14 cellular contexts compared by ENCODE assay signal in genomic region chr7:144063710-144064109, GRCh38. TPM values are rescaled to one million over a fixed set of nuclear protein-coding genes. Genes with fewer than 3 reads are reported as not detected.
A peak's percentile ranks its signal among the peaks of the same experiment; 100 is the strongest.
DNase-seq lines count a peak whose midpoint lies in the region; ATAC-seq, FAIRE-seq and TF ChIP-seq lines count a peak whose summit lies in the region.
"Had no signal": no experiment of that assay in that cellular context is flagged by ENCODE, and none has a peak within 500 bp of the region (broad histone marks: within the 10 kb centered on the region; RNA-seq: fewer than 3 reads in every experiment).

No MANE protein-coding gene starts in this region.

- H3K27ac ChIP-seq in DOHH2 (ENCODE audit: low read depth, low read length), result no peak overlapping the region
- H3K27ac ChIP-seq in GM12878 (ENCODE audit: control insufficient read depth, insufficient read depth), result no peak overlapping the region
- H3K27ac ChIP-seq in upper lobe of right lung, result no peak overlapping the region
- H3K27ac ChIP-seq: HL-60 had no signal

- no peak overlapping the region for H3K4me3 ChIP-seq in DOHH2 (ENCODE audit: low read length)
- H3K4me3 ChIP-seq in GM12878, result no peak overlapping the region
- H3K4me3 ChIP-seq in kidney epithelial cell (ENCODE audit: low read depth, low read length), result no peak overlapping the region
- no peak overlapping the region for H3K4me3 ChIP-seq in upper lobe of right lung

- FAIRE-seq in GM12878 (lab: Jason Lieb, UNC), result peak; percentile 13

- RAD21 ChIA-PET in GM12878 (lab: Charles Lee; ENCODE audit: unreplicated experiment), result interaction anchor here (2.4 kb wide), 1 partner anchor 64 kb away, joined by 10 read pairs; no protein-coding TSS in a partner anchor

- CTCF ChIA-PET in GM12878 (lab: Yijun Ruan, JAX), result interaction anchor here (0.7 to 2.3 kb wide), 7 partner anchors 9 to 164 kb away, joined by 3 to 16 read pairs (median 4); no protein-coding TSS in a partner anchor

- ATAC-seq in GM12878, result peak; percentile 31; the same call in 1 of the 3 replicates
- ATAC-seq in upper lobe of right lung, result no peak
- ATAC-seq: stimulated activated naive B cell treated with anti-CD40 and anti-IgM and Interleukin-4, amounts not matched to agents 10 μg/mL and 1 μg/mL and 100 μg/mL, for 72 hours had no signal

- no peaks in the 10 kb centered on the region for H3K4me1 ChIP-seq in DOHH2 (ENCODE audit: control insufficient read depth, low read length)
- H3K4me1 ChIP-seq in GM12878 (ENCODE audit: control insufficient read depth, insufficient read depth, low read length), result no peaks in the 10 kb centered on the region
- H3K4me1 ChIP-seq in upper lobe of right lung, result no peaks in the 10 kb centered on the region

- no peak for TF ChIP-seq POLR2A in GM12878 (IDR thresholded peaks at IDR 0.05; ENCODE audit: low read depth, low read length)

- no peaks in the 10 kb centered on the region for H3K27me3 ChIP-seq in DOHH2 (ENCODE audit: control insufficient read depth, low read length)
- H3K27me3 ChIP-seq in GM12878 (replicated peaks in 1 of 2; ENCODE audit: control insufficient read depth in 2 of 2, insufficient read depth in 2 of 2, low read length in 1 of 2), result no peaks in the 10 kb centered on the region
- H3K27me3 ChIP-seq in kidney epithelial cell (ENCODE audit: control insufficient read depth, insufficient read depth, low read length), result no peaks in the 10 kb centered on the region
- no peaks in the 10 kb centered on the region for H3K27me3 ChIP-seq in upper lobe of right lung

- H2AFZ ChIP-seq in GM12878 (ENCODE audit: control insufficient read depth, low read depth, low read length), result no peak overlapping the region

- H3K79me2 ChIP-seq in DOHH2 (ENCODE audit: control insufficient read depth, low read length), result no peaks in the 10 kb centered on the region
- no peaks in the 10 kb centered on the region for H3K79me2 ChIP-seq in GM12878 (ENCODE audit: control insufficient read depth, insufficient read depth, low read length)

- H3K9ac ChIP-seq in GM12878 (ENCODE audit: control insufficient read depth, insufficient read depth, low read length), result no peak overlapping the region

- H4K20me1 ChIP-seq in DOHH2 (ENCODE audit: control insufficient read depth, insufficient read depth, low read depth, low read length), result no peaks in the 10 kb centered on the region
- H4K20me1 ChIP-seq in GM12878 (ENCODE audit: control insufficient read depth, insufficient read depth), result no peaks in the 10 kb centered on the region

- POLR2A ChIA-PET in GM12878 (lab: Charles Lee), result no interaction called here

- in situ Hi-C loops in GM12878 (cut with MboI) (no loop called here), KBM-7 (cut with MboI; ENCODE audit: low pct_unique_long_range_greater_than_20kb, low sequenced_read_pairs) (no loop called here)

- H3K36me3 ChIP-seq in DOHH2 (ENCODE audit: control insufficient read depth, low read length) (no peaks in the 10 kb centered on the region), GM12878 (ENCODE audit: control insufficient read depth in 2 of 2, insufficient read depth in 2 of 2, low read length in 1 of 2) (no peaks in the 10 kb centered on the region), kidney epithelial cell (ENCODE audit: control insufficient read depth, insufficient read depth, low read length) (no peaks in the 10 kb centered on the region), upper lobe of right lung (no peaks in the 10 kb centered on the region)

- H3K9me2 ChIP-seq in DOHH2 (replicated peaks; ENCODE audit: control insufficient read depth, low read length), result no peaks in the 10 kb centered on the region

- no peaks in the 10 kb centered on the region for H3K9me3 ChIP-seq in DOHH2 (ENCODE audit: control insufficient read depth, insufficient read depth, low read length)
- no peaks in the 10 kb centered on the region for H3K9me3 ChIP-seq in GM12878 (replicated peaks; ENCODE audit: control insufficient read depth, insufficient read depth, low read length)
- H3K9me3 ChIP-seq in upper lobe of right lung, result no peaks in the 10 kb centered on the region

- SMC1A ChIA-PET in GM12878 (lab: Charles Lee; ENCODE audit: uncharacterized antibody, unreplicated experiment), result interaction anchor here (1.6 kb wide), 2 partner anchors 9 to 64 kb away, joined by 6 to 8 read pairs; no protein-coding TSS in a partner anchor

- TF ChIP-seq CTCF in DOHH2 (IDR thresholded peaks at IDR 0.05; ENCODE audit: low read depth, low read length, poor library complexity, severe bottlenecking), result peak; percentile 49
- peak; percentile 32 to 54 (median 53); a peak in 5 of 6 replicates for TF ChIP-seq CTCF in GM12878 (IDR thresholded peaks at IDR 0.05 in 2 of 3, conservative IDR thresholded peaks at IDR 0.05 in 1 of 3; ENCODE audit: control insufficient read depth in 2 of 3, extremely low read depth in 1 of 3, insufficient read depth in 1 of 3, low read depth in 3 of 3, low read length in 3 of 3)
- TF ChIP-seq CTCF in kidney epithelial cell (IDR thresholded peaks at IDR 0.05; ENCODE audit: insufficient read depth, low read length, poor library complexity, severe bottlenecking), result peak; percentile 29
- no peak for TF ChIP-seq CTCF in upper lobe of right lung (IDR thresholded peaks at IDR 0.05)

- intact Hi-C loops in GM12878 (cut with micrococcal nuclease; ENCODE audit: unreplicated experiment) (no loop called here), upper lobe of right lung (cut with DNase I) (no loop called here)

- TF ChIP-seq RAD21 in Ishikawa (IDR thresholded peaks at IDR 0.05; ENCODE audit: low read depth), result peak; percentile 16; the same call in 1 of the 2 replicates
- TF ChIP-seq RAD21 in GM12878 (IDR thresholded peaks at IDR 0.05; ENCODE audit: insufficient read depth, low read depth, low read length), result no peak

- 33% methylated on average over 3 of the region's 3 CpGs for WGBS in GM12878 (ENCODE audit: insufficient coverage, insufficient replicate concordance, low lambda C conversion rate, missing lambda C conversion rate)

- no TSS peak for BruUV-seq in GM12878 (replicated peaks; lab: Mats Ljungman, UMichigan)

- H3F3A ChIP-seq in DOHH2 (ENCODE audit: control insufficient read depth, insufficient read depth), result no peaks in the 10 kb centered on the region

- TF ChIP-seq EP300 in Ishikawa (IDR thresholded peaks at IDR 0.05; ENCODE audit: borderline replicate concordance) (no peak), GM12878 (IDR thresholded peaks at IDR 0.05; ENCODE audit: borderline replicate concordance in 1 of 2, control insufficient read depth in 1 of 2, low read depth in 2 of 2, low read length in 2 of 2) (no peak)

- DNase-seq in GM12878 (ENCODE audit: low read depth, low spot score) (no peak), kidney epithelial cell (ENCODE audit: low read depth) (no peak), upper lobe of right lung (no peak), KBM-7 (no peak), RKO (ENCODE audit: low spot score) (no peak)
- no peak for DNase-seq in activated naive CD4-positive, alpha-beta T cell (lab: John Stamatoyannopoulos, UW)
- DNase-seq: activated naive CD8-positive, alpha-beta T cell treated with anti-CD3 and anti-CD28 coated beads for 36 hours; NCI-H1092 treated with DMSO at 0.1 percent for 48 hours; stimulated activated CD4-positive, alpha-beta T cell treated with anti-CD3 and anti-CD28 coated beads, Interleukin-1b, Interleukin-23, amount 100 ng/mL, for 48 hours; stimulated activated naive B cell treated with anti-CD40 and anti-IgM and Interleukin-4, amounts not matched to agents 10 μg/mL and 1 μg/mL and 100 μg/mL, for 72 hours had no signal

- H3K4me2 ChIP-seq in DOHH2 (ENCODE audit: low read length) (no peak overlapping the region), GM12878 (ENCODE audit: control insufficient read depth, insufficient read depth) (no peak overlapping the region)

RNA-seq across cellular contexts. Expression of gene OR2A25, which starts 5.9 kb away (rescaled TPM):
- not detected in 2 replicates for total RNA-seq in GM12878 (2013; cell fraction: nucleolus; rRNA removed)
- not detected in 2 replicates for total RNA-seq in GM12878 (2014; rRNA removed)
- total RNA-seq in GM12878 (2014; rRNA removed; fragmentation: Illumina TruSeq; extraction: Trizol), result not detected in 2 replicates
- not detected in 2 replicates for total RNA-seq in GM12878 (2021)
- polyA plus RNA-seq in GM12878 (2011; ENCODE audit: low read depth), result not detected
- not detected in 2 replicates for polyA plus RNA-seq in GM12878 (2011; rRNA removed)
- not detected in 2 replicates for polyA plus RNA-seq in GM12878 (2011; cell fraction: cytosol; rRNA removed)
- not detected in 2 replicates for polyA plus RNA-seq in GM12878 (2011; cell fraction: nucleus; rRNA removed)
- polyA plus RNA-seq in GM12878 (2012), result not detected in 2 replicates
- not detected in 2 replicates for polyA plus RNA-seq in GM12878 (2014; fragmentation: Illumina TruSeq; extraction: Trizol)
- not detected for polyA plus RNA-seq in GM12878 (2014; fragmentation: Nextera tagmentation; extraction: Ambion mirVana)
- not detected in 2 replicates for polyA plus RNA-seq in GM12878 (2014; rRNA removed)
- polyA plus RNA-seq in GM12878 (2016; fragmentation: Nextera tagmentation; extraction: Ambion mirVana), result not detected
- not detected in 2 replicates for polyA minus RNA-seq in GM12878 (2011; rRNA and poly(A)+ RNA removed)
- polyA minus RNA-seq in GM12878 (2011; cell fraction: cytosol; rRNA and poly(A)+ RNA removed), result not detected in 2 replicates
- not detected in 2 replicates for polyA minus RNA-seq in GM12878 (2011; cell fraction: nucleus; rRNA and poly(A)+ RNA removed)
- total RNA-seq in kidney epithelial cell, result not detected in 2 replicates
- not detected for total RNA-seq in upper lobe of right lung
- total RNA-seq: activated naive CD8-positive, alpha-beta T cell treated with anti-CD3 and anti-CD28 coated beads for 36 hours; osteocyte had no signal

RNA-seq across cellular contexts. Expression of gene OR2A5, which starts 15.0 kb away (rescaled TPM):
- total RNA-seq in GM12878 (2013; cell fraction: nucleolus; rRNA removed), result not detected in 2 replicates
- total RNA-seq in GM12878 (2014; rRNA removed), result not detected in 2 replicates
- total RNA-seq in GM12878 (2014; rRNA removed; fragmentation: Illumina TruSeq; extraction: Trizol), result not detected in 2 replicates
- not detected in 2 replicates for total RNA-seq in GM12878 (2021)
- polyA plus RNA-seq in GM12878 (2011; ENCODE audit: low read depth), result not detected
- not detected in 2 replicates for polyA plus RNA-seq in GM12878 (2011; rRNA removed)
- not detected in 2 replicates for polyA plus RNA-seq in GM12878 (2011; cell fraction: cytosol; rRNA removed)
- not detected in 2 replicates for polyA plus RNA-seq in GM12878 (2011; cell fraction: nucleus; rRNA removed)
- polyA plus RNA-seq in GM12878 (2012), result not detected in 2 replicates
- polyA plus RNA-seq in GM12878 (2014; fragmentation: Illumina TruSeq; extraction: Trizol), result not detected in 2 replicates
- polyA plus RNA-seq in GM12878 (2014; fragmentation: Nextera tagmentation; extraction: Ambion mirVana), result under 1 TPM in 1 of 2 experiments, not detected in 1; 0.19 TPM
- polyA plus RNA-seq in GM12878 (2014; rRNA removed), result not detected in 2 replicates
- not detected for polyA plus RNA-seq in GM12878 (2016; fragmentation: Nextera tagmentation; extraction: Ambion mirVana)
- not detected in 2 replicates for polyA minus RNA-seq in GM12878 (2011; rRNA and poly(A)+ RNA removed)
- polyA minus RNA-seq in GM12878 (2011; cell fraction: cytosol; rRNA and poly(A)+ RNA removed), result not detected in 2 replicates
- not detected in 2 replicates for polyA minus RNA-seq in GM12878 (2011; cell fraction: nucleus; rRNA and poly(A)+ RNA removed)
- total RNA-seq in kidney epithelial cell, result not detected in 2 replicates
- not detected for total RNA-seq in upper lobe of right lung
- total RNA-seq: activated naive CD8-positive, alpha-beta T cell treated with anti-CD3 and anti-CD28 coated beads for 36 hours; osteocyte had no signal

RNA-seq across cellular contexts. Expression of gene OR2A12, which starts 22.4 kb away (rescaled TPM):
- total RNA-seq in GM12878 (2013; cell fraction: nucleolus; rRNA removed), result not detected in 2 replicates
- not detected in 2 replicates for total RNA-seq in GM12878 (2014; rRNA removed)
- total RNA-seq in GM12878 (2014; rRNA removed; fragmentation: Illumina TruSeq; extraction: Trizol), result not detected in 2 replicates
- not detected in 2 replicates for total RNA-seq in GM12878 (2021)
- polyA plus RNA-seq in GM12878 (2011; ENCODE audit: low read depth), result not detected
- polyA plus RNA-seq in GM12878 (2011; rRNA removed), result not detected in 2 replicates
- not detected in 2 replicates for polyA plus RNA-seq in GM12878 (2011; cell fraction: cytosol; rRNA removed)
- polyA plus RNA-seq in GM12878 (2011; cell fraction: nucleus; rRNA removed), result not detected in 2 replicates
- not detected in 2 replicates for polyA plus RNA-seq in GM12878 (2012)
- not detected in 2 replicates for polyA plus RNA-seq in GM12878 (2014; fragmentation: Illumina TruSeq; extraction: Trizol)
- polyA plus RNA-seq in GM12878 (2014; fragmentation: Nextera tagmentation; extraction: Ambion mirVana), result not detected
- not detected in 2 replicates for polyA plus RNA-seq in GM12878 (2014; rRNA removed)
- polyA plus RNA-seq in GM12878 (2016; fragmentation: Nextera tagmentation; extraction: Ambion mirVana), result not detected
- polyA minus RNA-seq in GM12878 (2011; rRNA and poly(A)+ RNA removed), result not detected in 2 replicates
- not detected in 2 replicates for polyA minus RNA-seq in GM12878 (2011; cell fraction: cytosol; rRNA and poly(A)+ RNA removed)
- polyA minus RNA-seq in GM12878 (2011; cell fraction: nucleus; rRNA and poly(A)+ RNA removed), result not detected in 2 replicates
- total RNA-seq in kidney epithelial cell, result not detected in 2 replicates
- total RNA-seq in upper lobe of right lung, result not detected
- total RNA-seq: activated naive CD8-positive, alpha-beta T cell treated with anti-CD3 and anti-CD28 coated beads for 36 hours; osteocyte had no signal

RNA-seq across cellular contexts. Expression of gene OR2A2, which starts 45.7 kb away (rescaled TPM):
- not detected in 2 replicates for total RNA-seq in GM12878 (2013; cell fraction: nucleolus; rRNA removed)
- total RNA-seq in GM12878 (2014; rRNA removed) (not detected in 2 replicates), GM12878 (2014; rRNA removed; fragmentation: Illumina TruSeq; extraction: Trizol) (not detected in 2 replicates), GM12878 (2021) (not detected in 2 replicates), kidney epithelial cell (not detected in 2 replicates), upper lobe of right lung (not detected)
- polyA plus RNA-seq in GM12878 (2011; ENCODE audit: low read depth), result not detected
- polyA plus RNA-seq in GM12878 (2011; rRNA removed) (not detected in 2 replicates), GM12878 (2014; fragmentation: Illumina TruSeq; extraction: Trizol) (not detected in 2 replicates), GM12878 (2014; fragmentation: Nextera tagmentation; extraction: Ambion mirVana) (not detected), GM12878 (2014; rRNA removed) (not detected in 2 replicates), GM12878 (2016; fragmentation: Nextera tagmentation; extraction: Ambion mirVana) (not detected)
- not detected in 2 replicates for polyA plus RNA-seq in GM12878 (2011; cell fraction: cytosol; rRNA removed)
- not detected in 2 replicates for polyA plus RNA-seq in GM12878 (2011; cell fraction: nucleus; rRNA removed)
- polyA plus RNA-seq in GM12878 (2012), result not detected in 2 replicates
- polyA minus RNA-seq in GM12878 (2011; rRNA and poly(A)+ RNA removed), result not detected in 2 replicates
- polyA minus RNA-seq in GM12878 (2011; cell fraction: cytosol; rRNA and poly(A)+ RNA removed), result not detected in 2 replicates
- not detected in 2 replicates for polyA minus RNA-seq in GM12878 (2011; cell fraction: nucleus; rRNA and poly(A)+ RNA removed)
- total RNA-seq: activated naive CD8-positive, alpha-beta T cell treated with anti-CD3 and anti-CD28 coated beads for 36 hours; osteocyte had no signal

RNA-seq across cellular contexts. Expression of gene OR2A14, which starts 59.3 kb away (rescaled TPM):
- total RNA-seq in GM12878 (2013; cell fraction: nucleolus; rRNA removed), result not detected in 2 replicates
- not detected in 2 replicates for total RNA-seq in GM12878 (2014; rRNA removed)
- total RNA-seq in GM12878 (2014; rRNA removed; fragmentation: Illumina TruSeq; extraction: Trizol), result not detected in 2 replicates
- not detected in 2 replicates for total RNA-seq in GM12878 (2021)
- polyA plus RNA-seq in GM12878 (2011; ENCODE audit: low read depth), result not detected
- not detected in 2 replicates for polyA plus RNA-seq in GM12878 (2011; rRNA removed)
- not detected in 2 replicates for polyA plus RNA-seq in GM12878 (2011; cell fraction: cytosol; rRNA removed)
- polyA plus RNA-seq in GM12878 (2011; cell fraction: nucleus; rRNA removed), result not detected in 2 replicates
- polyA plus RNA-seq in GM12878 (2012), result not detected in 2 replicates
- polyA plus RNA-seq in GM12878 (2014; fragmentation: Illumina TruSeq; extraction: Trizol), result not detected in 2 replicates
- polyA plus RNA-seq in GM12878 (2014; fragmentation: Nextera tagmentation; extraction: Ambion mirVana), result not detected
- not detected in 2 replicates for polyA plus RNA-seq in GM12878 (2014; rRNA removed)
- polyA plus RNA-seq in GM12878 (2016; fragmentation: Nextera tagmentation; extraction: Ambion mirVana), result not detected
- not detected in 2 replicates for polyA minus RNA-seq in GM12878 (2011; rRNA and poly(A)+ RNA removed)
- not detected in 2 replicates for polyA minus RNA-seq in GM12878 (2011; cell fraction: cytosol; rRNA and poly(A)+ RNA removed)
- not detected in 2 replicates for polyA minus RNA-seq in GM12878 (2011; cell fraction: nucleus; rRNA and poly(A)+ RNA removed)
- total RNA-seq in kidney epithelial cell, result not detected in 2 replicates
- not detected for total RNA-seq in upper lobe of right lung
- total RNA-seq: activated naive CD8-positive, alpha-beta T cell treated with anti-CD3 and anti-CD28 coated beads for 36 hours; osteocyte had no signal
